Comparison of ENCODE assay signal across 16 cellular contexts in the genomic region with DNA sequence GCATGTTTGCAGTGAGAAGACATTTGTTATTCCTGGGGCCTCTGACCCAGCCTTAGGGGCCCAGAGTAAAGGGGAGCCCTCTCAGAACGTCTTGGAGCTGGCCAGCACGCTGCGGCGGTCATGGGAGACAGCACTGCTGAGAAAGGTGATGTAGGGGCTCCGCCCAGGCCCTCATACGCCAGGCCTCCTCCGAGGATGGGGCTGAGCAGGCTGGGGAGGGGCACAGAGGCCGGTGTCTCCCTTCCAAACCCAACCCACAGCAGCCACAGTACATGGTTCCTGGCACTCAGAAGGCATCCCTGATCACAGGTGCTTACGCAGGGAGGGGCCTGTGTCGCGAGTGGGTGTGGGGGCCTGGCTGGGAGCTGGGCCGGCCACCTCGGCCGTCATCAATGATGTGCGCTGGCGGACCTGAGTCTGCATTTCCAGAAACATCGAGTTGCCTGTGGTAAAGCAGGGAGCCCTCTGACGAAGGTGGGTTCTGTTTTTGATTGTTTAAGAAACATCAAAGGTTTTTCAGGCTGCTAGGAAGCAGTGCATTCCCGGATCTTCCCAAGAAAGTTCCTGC.
"Had no signal": no experiment of that assay in that cellular context is flagged by ENCODE, and none has a peak within 500 bp of the region (broad histone marks: within the 10 kb centered on the region; RNA-seq: fewer than 3 reads in every experiment).

No MANE protein-coding gene starts in this region.

- H3K27ac Mint-ChIP-seq: activated CD8-positive, alpha-beta T cell treated with anti-CD3 and anti-CD28 coated beads for 36 hours; activated naive CD4-positive, alpha-beta T cell treated with anti-CD3 and anti-CD28 coated beads, Interleukin-2, amount 10 ng/mL, durations not matched to agents 7 days and 5 days; effector memory CD8-positive, alpha-beta T cell; mesothelial cell of epicardium; nephron progenitor cell; WTC11 had no signal

- H3K27ac ChIP-seq: psoas muscle, suprapubic skin, upper lobe of right lung had no signal

- H3K9me3 Mint-ChIP-seq: activated CD8-positive, alpha-beta T cell treated with anti-CD3 and anti-CD28 coated beads for 36 hours; activated naive CD4-positive, alpha-beta T cell treated with anti-CD3 and anti-CD28 coated beads, Interleukin-2, amount 10 ng/mL, durations not matched to agents 7 days and 5 days; effector memory CD8-positive, alpha-beta T cell; mesothelial cell of epicardium; nephron progenitor cell; stimulated activated naive CD8-positive, alpha-beta T cell treated with anti-CD3 and anti-CD28 coated beads, Interleukin-15, amount 100 ng/mL, for 72 hours; WTC11 had no signal

- H3K27me3 Mint-ChIP-seq: activated CD8-positive, alpha-beta T cell treated with anti-CD3 and anti-CD28 coated beads for 36 hours; activated naive CD4-positive, alpha-beta T cell treated with anti-CD3 and anti-CD28 coated beads, Interleukin-2, amount 10 ng/mL, durations not matched to agents 7 days and 5 days; effector memory CD8-positive, alpha-beta T cell; stimulated activated naive CD8-positive, alpha-beta T cell treated with anti-CD3 and anti-CD28 coated beads, Interleukin-15, amount 100 ng/mL, for 72 hours had no signal

- H3K27me3 ChIP-seq: upper lobe of right lung had no signal

- H3K36me3 Mint-ChIP-seq: activated naive CD4-positive, alpha-beta T cell treated with anti-CD3 and anti-CD28 coated beads, Interleukin-2, amount 10 ng/mL, durations not matched to agents 7 days and 5 days; mesothelial cell of epicardium; WTC11 had no signal

- H3K4me1 ChIP-seq: upper lobe of right lung had no signal

- H3K4me3 Mint-ChIP-seq: activated CD8-positive, alpha-beta T cell treated with anti-CD3 and anti-CD28 coated beads for 36 hours; activated naive CD4-positive, alpha-beta T cell treated with anti-CD3 and anti-CD28 coated beads, Interleukin-2, amount 10 ng/mL, durations not matched to agents 7 days and 5 days; effector memory CD8-positive, alpha-beta T cell; mesothelial cell of epicardium; nephron progenitor cell; stimulated activated naive CD8-positive, alpha-beta T cell treated with anti-CD3 and anti-CD28 coated beads, Interleukin-15, amount 100 ng/mL, for 72 hours; WTC11 had no signal

- H3K36me3 ChIP-seq: suprapubic skin, upper lobe of right lung had no signal

- H3K9me3 ChIP-seq: psoas muscle, suprapubic skin, upper lobe of right lung had no signal

- H3K4me3 ChIP-seq: lung, psoas muscle, suprapubic skin, upper lobe of right lung had no signal

- H3K4me1 Mint-ChIP-seq: activated naive CD4-positive, alpha-beta T cell treated with anti-CD3 and anti-CD28 coated beads, Interleukin-2, amount 10 ng/mL, durations not matched to agents 7 days and 5 days; WTC11 had no signal

- DNase-seq: activated CD4-positive, alpha-beta T cell treated with anti-CD3 and anti-CD28 coated beads for 4 hours; activated CD8-positive, alpha-beta T cell treated with anti-CD3 and anti-CD28 coated beads for 36 hours; activated effector memory CD4-positive, alpha-beta T cell treated with Interleukin-2 at 50 U/mL for 16 hours; activated naive CD4-positive, alpha-beta T cell treated with anti-CD3 and anti-CD28 coated beads, Interleukin-2, amount 10 ng/mL, durations not matched to agents 7 days and 5 days; activated T-cell treated with anti-CD3 and anti-CD28 coated beads, Interleukin-2, amount 50 U/mL, for 1 hour; effector memory CD8-positive, alpha-beta T cell; nephron progenitor cell; occipital lobe; psoas muscle; right cardiac atrium; stimulated activated naive CD8-positive, alpha-beta T cell treated with anti-CD3 and anti-CD28 coated beads, Interleukin-15, amount 100 ng/mL, for 72 hours; upper lobe of right lung had no signal
